Comparison of ENCODE assay signal across 15 cellular contexts in the genomic region with DNA sequence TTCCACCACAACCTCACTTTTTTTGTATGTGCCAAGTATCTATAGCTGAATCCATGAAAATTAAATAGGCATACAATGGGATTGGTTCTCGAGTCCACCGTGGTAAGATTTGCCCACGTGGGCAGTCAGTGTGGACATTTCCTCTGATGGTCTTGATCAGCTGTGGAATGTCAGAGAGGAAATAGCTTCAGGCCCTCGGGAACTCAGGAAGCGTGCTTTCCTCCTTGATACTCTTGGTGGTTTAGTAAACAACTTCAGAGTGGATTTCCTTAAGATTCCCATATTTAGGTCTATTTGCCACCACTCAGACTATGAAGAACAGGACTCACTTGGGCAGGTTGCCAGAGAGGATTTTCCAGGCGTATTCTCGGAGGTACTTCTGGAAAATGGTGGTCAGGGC.
"Had no signal": no experiment of that assay in that cellular context is flagged by ENCODE, and none has a peak within 500 bp of the region (broad histone marks: within the 10 kb centered on the region; RNA-seq: fewer than 3 reads in every experiment).

No MANE protein-coding gene starts in this region.

- H3K4me1 ChIP-seq: prostate gland had no signal

- H3K4me3 ChIP-seq: prostate gland, skin epidermis, thyroid gland, vagina had no signal

- H3K27me3 ChIP-seq: thyroid gland, vagina had no signal

- ATAC-seq: natural killer cell, SK-N-SH treated with all-trans-retinoic acid at 6 μM for 48 hours, T-helper 17 cell had no signal

- H3K27ac ChIP-seq: prostate gland, vagina had no signal

- H3K4me3 Mint-ChIP-seq: activated naive CD4-positive, alpha-beta T cell treated with anti-CD3 and anti-CD28 coated beads, Interleukin-2, amount 10 ng/mL, durations not matched to agents 7 days and 5 days; brain; natural killer cell; T-helper 17 cell had no signal

- H3K9me3 ChIP-seq: prostate gland, thyroid gland, vagina had no signal

- H3K4me1 Mint-ChIP-seq: brain, natural killer cell had no signal

- DNase-seq: activated CD4-positive, CD25-positive, alpha-beta regulatory T cell; activated naive CD4-positive, alpha-beta T cell treated with anti-CD3 and anti-CD28 coated beads, Interleukin-2, amount 10 ng/mL, durations not matched to agents 7 days and 5 days; hippocampal formation; kidney glomerular epithelial cell; mammary epithelial cell; natural killer cell; occipital lobe; T-helper 17 cell; thyroid gland had no signal

- H3K27ac Mint-ChIP-seq: activated naive CD4-positive, alpha-beta T cell treated with anti-CD3 and anti-CD28 coated beads, Interleukin-2, amount 10 ng/mL, durations not matched to agents 7 days and 5 days; activated T-helper 2 cell treated with anti-CD3 and anti-CD28 coated beads, Interferon-gamma antibody, Interleukin-2, Interleukin-4, amounts not matched to agents 10 μg/mL and 5 μg/mL and 100 μg/mL, durations not matched to agents 14 hours and 24 hours and 36 hours; brain; natural killer cell; T-helper 17 cell had no signal

- H3K9me3 Mint-ChIP-seq: activated naive CD4-positive, alpha-beta T cell treated with anti-CD3 and anti-CD28 coated beads, Interleukin-2, amount 10 ng/mL, durations not matched to agents 7 days and 5 days; activated T-helper 2 cell treated with anti-CD3 and anti-CD28 coated beads, Interferon-gamma antibody, Interleukin-2, Interleukin-4, amounts not matched to agents 10 μg/mL and 5 μg/mL and 100 μg/mL, durations not matched to agents 14 hours and 24 hours and 36 hours; natural killer cell had no signal

- H3K27me3 Mint-ChIP-seq: activated naive CD4-positive, alpha-beta T cell treated with anti-CD3 and anti-CD28 coated beads, Interleukin-2, amount 10 ng/mL, durations not matched to agents 7 days and 5 days; brain; T-helper 17 cell had no signal
